19 cellular contexts compared by ENCODE assay signal in genomic region chr10:88216976-88217375, GRCh38.
A peak's percentile ranks its signal among the peaks of the same experiment; 100 is the strongest.
DNase-seq lines count a peak whose midpoint lies in the region; ATAC-seq and TF ChIP-seq lines count a peak whose summit lies in the region.
"Had no signal": no experiment of that assay in that cellular context is flagged by ENCODE, and none has a peak within 500 bp of the region (broad histone marks: within the 10 kb centered on the region; RNA-seq: fewer than 3 reads in every experiment).

No MANE protein-coding gene starts in this region.

- no peak for TF ChIP-seq POLR2A in gastroesophageal sphincter (IDR thresholded peaks at IDR 0.05)

- no peak for TF ChIP-seq EP300 in gastroesophageal sphincter (IDR thresholded peaks at IDR 0.05)

- H3K9me3 Mint-ChIP-seq in stimulated activated memory B cell treated with anti-CD40 and anti-IgM and Interleukin-4, amounts not matched to agents 10 μg/mL and 1 μg/mL and 100 μg/mL, for 72 hours: no peaks in the 10 kb centered on the region
- H3K9me3 Mint-ChIP-seq: mesothelial cell of epicardium had no signal

- no peak for TF ChIP-seq CTCF in gastroesophageal sphincter (IDR thresholded peaks at IDR 0.05)

- no peak overlapping the region for H3K4me3 ChIP-seq in gastroesophageal sphincter
- H3K4me3 ChIP-seq: A549, cardiac muscle cell, PC-9, right atrium auricular region had no signal

- H3K27me3 ChIP-seq in gastroesophageal sphincter: no peaks in the 10 kb centered on the region
- H3K27me3 ChIP-seq: cardiac muscle cell, right atrium auricular region had no signal

- H3K27ac ChIP-seq in gastroesophageal sphincter: no peak overlapping the region
- H3K27ac ChIP-seq: A549, cardiac muscle cell, PC-9, right atrium auricular region had no signal

- 83 to 93% methylated on average over 2 to 3 of the region's 3 CpGs for WGBS in gastroesophageal sphincter (ENCODE audit: low coverage in 1 of 2), 2 donors

- H3K4me1 Mint-ChIP-seq in stimulated activated memory B cell treated with anti-CD40 and anti-IgM and Interleukin-4, amounts not matched to agents 10 μg/mL and 1 μg/mL and 100 μg/mL, for 72 hours: peaks cover 17% of the 10 kb centered on the region
- H3K4me1 Mint-ChIP-seq: CD4-positive, CD25-positive, alpha-beta regulatory T cell had no signal

- peak overlapping the region; percentile 22 for H3K27ac Mint-ChIP-seq in stimulated activated memory B cell treated with anti-CD40 and anti-IgM and Interleukin-4, amounts not matched to agents 10 μg/mL and 1 μg/mL and 100 μg/mL, for 72 hours
- H3K27ac Mint-ChIP-seq: mesothelial cell of epicardium had no signal

- H3K36me3 ChIP-seq in gastroesophageal sphincter: no peaks in the 10 kb centered on the region
- H3K36me3 ChIP-seq: cardiac muscle cell, right atrium auricular region had no signal

- no peaks in the 10 kb centered on the region for H3K27me3 Mint-ChIP-seq in stimulated activated memory B cell treated with anti-CD40 and anti-IgM and Interleukin-4, amounts not matched to agents 10 μg/mL and 1 μg/mL and 100 μg/mL, for 72 hours
- H3K27me3 Mint-ChIP-seq: CD4-positive, CD25-positive, alpha-beta regulatory T cell had no signal

- no peak overlapping the region for H3K4me3 Mint-ChIP-seq in stimulated activated memory B cell treated with anti-CD40 and anti-IgM and Interleukin-4, amounts not matched to agents 10 μg/mL and 1 μg/mL and 100 μg/mL, for 72 hours
- H3K4me3 Mint-ChIP-seq: CD4-positive, CD25-positive, alpha-beta regulatory T cell; mesothelial cell of epicardium had no signal

- H3K36me3 Mint-ChIP-seq in stimulated activated memory B cell treated with anti-CD40 and anti-IgM and Interleukin-4, amounts not matched to agents 10 μg/mL and 1 μg/mL and 100 μg/mL, for 72 hours: no peaks in the 10 kb centered on the region
- H3K36me3 Mint-ChIP-seq: CD4-positive, CD25-positive, alpha-beta regulatory T cell; mesothelial cell of epicardium had no signal

- ATAC-seq in HG02870 (IDR thresholded peaks at IDR 0.05; ENCODE audit: unreplicated experiment): peak; percentile 58
- no peak for ATAC-seq in stimulated activated memory B cell treated with anti-CD40 and anti-IgM and Interleukin-4, amounts not matched to agents 10 μg/mL and 1 μg/mL and 100 μg/mL, for 72 hours
- ATAC-seq in GM21737 (IDR thresholded peaks at IDR 0.05; ENCODE audit: unreplicated experiment): no peak
- ATAC-seq in gastroesophageal sphincter: no peak
- ATAC-seq: A549 had no signal

- DNase-seq in NCI-H82 (lab: John Stamatoyannopoulos, UW) (peak; percentile 38), NCI-H82 treated with DMSO at 0.1 percent for 48 hours (lab: John Stamatoyannopoulos, UW; ENCODE audit: unreplicated experiment) (no peak), OCI-M1 (lab: John Stamatoyannopoulos, UW) (peak; percentile 77), GOT3 (lab: John Stamatoyannopoulos, UW) (no peak)
- DNase-seq: CD4-positive, CD25-positive, alpha-beta regulatory T cell; effector CD8-positive, alpha-beta T cell; hippocampal formation; Karpas-422; NCI-H1436; NCI-H446 treated with DMSO at 0.1 percent for 48 hours; PC-9 had no signal

- peaks cover 0 to 16% (median 0%) of the 10 kb centered on the region in 3 donors for H3K4me1 ChIP-seq in gastroesophageal sphincter
- H3K4me1 ChIP-seq: A549, right atrium auricular region had no signal

- H3K9me3 ChIP-seq in gastroesophageal sphincter: no peaks in the 10 kb centered on the region
- H3K9me3 ChIP-seq: A549, right atrium auricular region had no signal

Comparison
In these comparisons a context has a peak if more than half of its experiments do, and no peak if none do; other contexts are left out.
1. DNase-seq: peak in NCI-H82 (single experiment) and OCI-M1 (single experiment); none in NCI-H82 treated with DMSO at 0.1 percent for 48 hours (single experiment) and GOT3 (single experiment).